In genomic region chr18:63197246-63197791, GRCh38 we compare ENCODE assay signal across 17 cellular contexts.
DNase-seq lines count a peak whose midpoint lies in the region; ATAC-seq and TF ChIP-seq lines count a peak whose summit lies in the region.
"Had no signal": no experiment of that assay in that cellular context is flagged by ENCODE, and none has a peak within 500 bp of the region (broad histone marks: within the 10 kb centered on the region; RNA-seq: fewer than 3 reads in every experiment).

No MANE protein-coding gene starts in this region.

- intact Hi-C loops in naive thymus-derived CD4-positive, alpha-beta T cell (cut with micrococcal nuclease): loop anchor here (1.0 to 5.0 kb wide), 9 partner anchors 8 to 180 kb away; partner anchors contain the start of gene KDSR (in 1 of the 2)

- CTCF ChIA-PET in naive thymus-derived CD4-positive, alpha-beta T cell (lab: Charles Lee): interaction anchor here (0.8 to 3.0 kb wide), 8 partner anchors 10 to 121 kb away, joined by 3 to 20 read pairs (median 4); partner anchors contain the start of gene BCL2

- peak; percentile 21 for ATAC-seq in naive thymus-derived CD4-positive, alpha-beta T cell
- ATAC-seq in GM18867 (IDR thresholded peaks at IDR 0.05; ENCODE audit: unreplicated experiment): no peak
- ATAC-seq: SK-N-SH treated with all-trans-retinoic acid at 6 μM for 48 hours had no signal

- no peaks in the 10 kb centered on the region for H3K27me3 Mint-ChIP-seq in naive thymus-derived CD4-positive, alpha-beta T cell

- H3K9me3 Mint-ChIP-seq in naive thymus-derived CD4-positive, alpha-beta T cell: no peaks in the 10 kb centered on the region

- H3K79me2 ChIP-seq in DOHH2 (ENCODE audit: control insufficient read depth, low read length) (peaks cover 98% of the 10 kb centered on the region), OCI-LY1 (ENCODE audit: insufficient read depth, low read length) (peaks cover 53% of the 10 kb centered on the region; the same call in 1 of the 2 replicates)

- H3K36me3 ChIP-seq in DOHH2 (ENCODE audit: control insufficient read depth, low read length) (peaks cover 50% of the 10 kb centered on the region), OCI-LY1 (ENCODE audit: insufficient read depth, low read length) (peaks cover 10% of the 10 kb centered on the region)
- H3K36me3 ChIP-seq in naive thymus-derived CD4-positive, alpha-beta T cell (ENCODE audit: control insufficient read depth in 2 of 3, insufficient read depth in 3 of 3, low read length in 3 of 3): no peaks in the 10 kb centered on the region
- H3K36me3 ChIP-seq: ascending aorta, left ventricle myocardium inferior had no signal

- no peak overlapping the region for H2AFZ ChIP-seq in OCI-LY1 (ENCODE audit: low read length)

- H3K4me1 Mint-ChIP-seq in naive thymus-derived CD4-positive, alpha-beta T cell: peaks cover 11 to 43% (median 21%) of the 10 kb centered on the region in 7 donors

- peaks cover 0 to 20% (median 4%) of the 10 kb centered on the region in 5 donors for H3K36me3 Mint-ChIP-seq in naive thymus-derived CD4-positive, alpha-beta T cell

- TF ChIP-seq CTCF in DOHH2 (IDR thresholded peaks at IDR 0.05; ENCODE audit: low read depth, low read length, poor library complexity, severe bottlenecking): no peak
- no peak for TF ChIP-seq CTCF in OCI-LY1 (IDR thresholded peaks at IDR 0.05; ENCODE audit: low read length)

- DNase-seq in NCI-H510A treated with DMSO at 0.1 percent for 48 hours (lab: John Stamatoyannopoulos, UW): peak; percentile 31
- no peak for DNase-seq in NCI-H510A (lab: John Stamatoyannopoulos, UW)
- peak in 3 of 9 donors; percentile 16 to 31 (median 24) for DNase-seq in naive thymus-derived CD4-positive, alpha-beta T cell
- DNase-seq in glomerular visceral epithelial cell (ENCODE audit: extremely low spot score): no peak
- DNase-seq in NCI-H2107 treated with DMSO at 0.1 percent for 48 hours (lab: John Stamatoyannopoulos, UW; ENCODE audit: unreplicated experiment): no peak
- DNase-seq: 8988T; DMS79 treated with DMSO at 0.1 percent for 48 hours; glutamatergic neuron; left ventricle myocardium inferior; NCI-H524 treated with DMSO at 0.1 percent for 48 hours; nucleus accumbens; stimulated activated CD4-positive, alpha-beta T cell treated with anti-CD3 and anti-CD28 coated beads, Interleukin-2, amount 100 ng/mL, for 24 hours had no signal

- H3K9me3 ChIP-seq in DOHH2 (ENCODE audit: control insufficient read depth, insufficient read depth, low read length): no peaks in the 10 kb centered on the region
- no peaks in the 10 kb centered on the region for H3K9me3 ChIP-seq in OCI-LY1 (ENCODE audit: low read length)
- no peaks in the 10 kb centered on the region for H3K9me3 ChIP-seq in naive thymus-derived CD4-positive, alpha-beta T cell (ENCODE audit: control insufficient read depth in 2 of 3, low read length in 3 of 3)
- H3K9me3 ChIP-seq: ascending aorta, left ventricle myocardium inferior had no signal

- H3K27ac ChIP-seq in DOHH2 (ENCODE audit: low read depth, low read length) (peak overlapping the region; percentile 39), OCI-LY1 (ENCODE audit: low read depth, low read length, poor library complexity, severe bottlenecking) (peak overlapping the region; percentile 57)
- H3K27ac ChIP-seq in naive thymus-derived CD4-positive, alpha-beta T cell (ENCODE audit: low read depth, low read length): peak overlapping the region; percentile 73
- H3K27ac ChIP-seq: ascending aorta, left ventricle myocardium inferior had no signal

- H3K9ac ChIP-seq in OCI-LY1 (ENCODE audit: low read length): no peak overlapping the region

- H3K9me2 ChIP-seq in DOHH2 (replicated peaks; ENCODE audit: control insufficient read depth, low read length): no peaks in the 10 kb centered on the region
- H3K9me2 ChIP-seq in OCI-LY1 (ENCODE audit: low read depth, low read length): no peaks in the 10 kb centered on the region

- H3F3A ChIP-seq in DOHH2 (ENCODE audit: control insufficient read depth, insufficient read depth): peaks cover 4% of the 10 kb centered on the region; the same call in 1 of the 2 replicates
- no peaks in the 10 kb centered on the region for H3F3A ChIP-seq in OCI-LY1 (ENCODE audit: insufficient read depth, low read length)

- no peak overlapping the region for H3K4me3 Mint-ChIP-seq in naive thymus-derived CD4-positive, alpha-beta T cell

- H4K20me1 ChIP-seq in DOHH2 (ENCODE audit: control insufficient read depth, insufficient read depth, low read depth, low read length): peaks cover 9% of the 10 kb centered on the region; the same call in 1 of the 2 replicates
- no peaks in the 10 kb centered on the region for H4K20me1 ChIP-seq in OCI-LY1 (ENCODE audit: insufficient read depth, low read length)

- H3K4me2 ChIP-seq in DOHH2 (ENCODE audit: low read length) (peak overlapping the region; percentile 7; the same call in 1 of the 2 replicates), OCI-LY1 (ENCODE audit: low read length) (no peak overlapping the region)

- H3K27me3 ChIP-seq in DOHH2 (ENCODE audit: control insufficient read depth, low read length) (no peaks in the 10 kb centered on the region), OCI-LY1 (ENCODE audit: insufficient read depth, low read length) (no peaks in the 10 kb centered on the region)
- no peaks in the 10 kb centered on the region for H3K27me3 ChIP-seq in naive thymus-derived CD4-positive, alpha-beta T cell (ENCODE audit: control insufficient read depth in 2 of 2, insufficient read depth in 2 of 2, low read length in 2 of 2)
- H3K27me3 ChIP-seq: ascending aorta had no signal

- POLR2A ChIA-PET in naive thymus-derived CD4-positive, alpha-beta T cell (lab: Charles Lee): interaction anchor here (0.6 to 4.9 kb wide), 20 partner anchors 8 to 121 kb away, joined by 3 to 52 read pairs (median 6); partner anchors contain the start of gene BCL2

- H3K4me3 ChIP-seq in DOHH2 (ENCODE audit: low read length): no peak overlapping the region
- H3K4me3 ChIP-seq in OCI-LY1 (ENCODE audit: low read depth, low read length, poor library complexity, severe bottlenecking): no peak overlapping the region
- peak overlapping the region; percentile 63 for H3K4me3 ChIP-seq in naive thymus-derived CD4-positive, alpha-beta T cell (ENCODE audit: low read length)
- H3K4me3 ChIP-seq: ascending aorta, left ventricle myocardium inferior had no signal

- peaks cover 44% of the 10 kb centered on the region for H3K4me1 ChIP-seq in DOHH2 (ENCODE audit: control insufficient read depth, low read length)
- H3K4me1 ChIP-seq in OCI-LY1 (ENCODE audit: insufficient read depth, low read length, severe bottlenecking): peaks cover 38% of the 10 kb centered on the region
- H3K4me1 ChIP-seq in naive thymus-derived CD4-positive, alpha-beta T cell (ENCODE audit: control insufficient read depth in 2 of 2, insufficient read depth in 2 of 2, low read length in 2 of 2): peaks cover 31 to 47% of the 10 kb centered on the region in 2 donors
- H3K4me1 ChIP-seq: ascending aorta had no signal

- no peak overlapping the region for H3K27ac Mint-ChIP-seq in naive thymus-derived CD4-positive, alpha-beta T cell
